Comparison of ENCODE assay signal across 16 cellular contexts in genomic region chr3:178275311-178275710, GRCh38.
"Had no signal": no experiment of that assay in that cellular context is flagged by ENCODE, and none has a peak within 500 bp of the region (broad histone marks: within the 10 kb centered on the region; RNA-seq: fewer than 3 reads in every experiment).

No MANE protein-coding gene starts in this region.

- DNase-seq: effector memory CD4-positive, alpha-beta T cell; erythroblast; foreskin melanocyte; heart left ventricle; hippocampal formation; mucosa of descending colon; naive thymus-derived CD8-positive, alpha-beta T cell; sigmoid colon; stimulated activated CD4-positive, alpha-beta T cell treated with anti-CD3 and anti-CD28 coated beads, Interleukin-12 subunit alpha, Interleukin-12 subunit beta, amount 100 ng/mL, for 4 hours; stimulated activated naive CD4-positive, alpha-beta T cell; stomach; substantia nigra had no signal

- ATAC-seq: heart left ventricle; mucosa of descending colon; naive thymus-derived CD8-positive, alpha-beta T cell had no signal

- H3K27ac ChIP-seq: heart left ventricle, neutrophil, right atrium auricular region, sigmoid colon, skin epidermis, thoracic aorta had no signal

- H3K4me3 ChIP-seq: heart left ventricle, mucosa of descending colon, right atrium auricular region, sigmoid colon, skin epidermis, stomach, thoracic aorta had no signal

- H3K4me1 ChIP-seq: sigmoid colon had no signal

- H3K36me3 ChIP-seq: heart left ventricle, neutrophil, right atrium auricular region, sigmoid colon, stomach, thoracic aorta had no signal

- H3K4me3 Mint-ChIP-seq: naive thymus-derived CD8-positive, alpha-beta T cell had no signal

- H3K27ac Mint-ChIP-seq: naive thymus-derived CD8-positive, alpha-beta T cell had no signal

- H3K27me3 ChIP-seq: heart left ventricle, neutrophil, right atrium auricular region, sigmoid colon, stomach had no signal
